21 cellular contexts compared by ENCODE assay signal in the genomic region with DNA sequence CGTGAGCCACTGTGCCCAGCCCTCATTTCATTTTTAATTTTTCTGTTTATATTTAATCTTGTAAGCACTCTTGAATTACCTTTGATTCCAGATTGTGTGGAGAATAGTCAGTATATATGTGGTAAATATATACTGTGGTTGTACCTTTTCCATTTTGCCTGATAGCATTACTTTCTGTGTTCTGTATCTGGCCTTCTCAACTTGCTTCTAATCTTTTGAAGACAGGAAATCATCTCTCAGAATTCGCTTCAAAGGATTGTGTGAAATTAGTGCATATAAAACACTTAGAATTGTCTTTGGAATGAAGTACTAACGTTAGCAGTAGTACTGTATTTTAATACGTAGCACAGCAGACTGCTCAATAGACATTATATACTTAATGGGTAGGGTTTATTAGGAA.
"Had no signal": no experiment of that assay in that cellular context is flagged by ENCODE, and none has a peak within 500 bp of the region (broad histone marks: within the 10 kb centered on the region; RNA-seq: fewer than 3 reads in every experiment).

No MANE protein-coding gene starts in this region.

- H3K9me3 ChIP-seq: gastroesophageal sphincter, upper lobe of left lung had no signal

- H3K27ac Mint-ChIP-seq: activated B cell treated with CpG ODN at 0.5 μM for 24 hours; activated CD4-positive, alpha-beta T cell treated with anti-CD3 and anti-CD28 coated beads for 36 hours; mesothelial cell of epicardium had no signal

- ATAC-seq: activated CD4-positive, alpha-beta T cell treated with anti-CD3 and anti-CD28 coated beads for 36 hours; activated naive CD4-positive, alpha-beta T cell treated with anti-CD3 and anti-CD28 coated beads, Interleukin-2, amount 50 U/mL, for 72 hours; gastroesophageal sphincter; left ventricle myocardium superior; sciatic nerve had no signal

- DNase-seq: activated B cell treated with CpG ODN at 0.5 μM for 24 hours; activated CD4-positive, alpha-beta T cell treated with anti-CD3 and anti-CD28 coated beads for 36 hours; activated CD4-positive, alpha-beta T cell treated with anti-CD3 and anti-CD28 coated beads, Interleukin-2, amount 50 U/mL, for 4 hours; activated gamma-delta T cell; amniotic stem cell; cerebellar nuclear complex; head of caudate nucleus; hypothalamus; left ventricle myocardium superior; mammary epithelial cell; occipital lobe; small intestine; stimulated activated CD4-positive, alpha-beta T cell treated with anti-CD3 and anti-CD28 coated beads, Interleukin-2, amount 100 ng/mL, for 24 hours; T-helper 9 cell; upper lobe of left lung had no signal

- H3K27me3 ChIP-seq: gastroesophageal sphincter, upper lobe of left lung had no signal

- H3K4me3 ChIP-seq: coronary artery, gastroesophageal sphincter, upper lobe of left lung had no signal

- H3K4me3 Mint-ChIP-seq: activated B cell treated with CpG ODN at 0.5 μM for 24 hours; activated CD4-positive, alpha-beta T cell treated with anti-CD3 and anti-CD28 coated beads for 36 hours; mesothelial cell of epicardium had no signal

- H3K27me3 Mint-ChIP-seq: activated B cell treated with CpG ODN at 0.5 μM for 24 hours; activated CD4-positive, alpha-beta T cell treated with anti-CD3 and anti-CD28 coated beads for 36 hours had no signal

- H3K36me3 ChIP-seq: gastroesophageal sphincter, upper lobe of left lung had no signal

- H3K4me1 Mint-ChIP-seq: mesothelial cell of epicardium had no signal

- H3K9me3 Mint-ChIP-seq: activated B cell treated with CpG ODN at 0.5 μM for 24 hours; activated naive CD4-positive, alpha-beta T cell treated with anti-CD3 and anti-CD28 coated beads, Interleukin-2, amount 50 U/mL, for 72 hours had no signal

- H3K27ac ChIP-seq: coronary artery, epithelial cell of prostate, gastroesophageal sphincter, upper lobe of left lung had no signal
